1 cellular context compared by ENCODE assay signal in genomic region chr9:114112778-114113585, GRCh38.
A peak's percentile ranks its signal among the peaks of the same experiment; 100 is the strongest.
TF ChIP-seq lines count a peak whose summit lies in the region.

No MANE protein-coding gene starts in this region.

TF ChIP-seq in HepG2, 621 proteins besides CTCF, POLR2A, EP300 and RAD21:
- 0 out of 2 replicates have a peak, but pooled peaks have one; percentile 24 for TF ChIP-seq HMG20B (CRISPR knock-in tag; conservative IDR thresholded peaks at IDR 0.05)
- TF ChIP-seq ZNF766 (CRISPR knock-in tag; IDR thresholded peaks at IDR 0.05; ENCODE audit: borderline replicate concordance), result no peak
- TF ChIP-seq DBP (CRISPR knock-in tag; IDR thresholded peaks at IDR 0.05; ENCODE audit: not compliant biosample characterization), result no peak
- no peak for TF ChIP-seq ZNF598 (CRISPR knock-in tag; IDR thresholded peaks at IDR 0.05; ENCODE audit: borderline replicate concordance)
